Comparison of ENCODE assay signal across 8 cellular contexts in genomic region chr9:132268725-132269352, GRCh38.
A peak's percentile ranks its signal among the peaks of the same experiment; 100 is the strongest.
DNase-seq lines count a peak whose midpoint lies in the region; ATAC-seq, FAIRE-seq and TF ChIP-seq lines count a peak whose summit lies in the region.

No MANE protein-coding gene starts in this region.

- WGBS in A549 (ENCODE audit: missing lambda C conversion rate), result 53% methylated on average over 10 of the region's 10 CpGs

- intact Hi-C loops in activated CD4-positive, alpha-beta T cell treated with anti-CD3 and anti-CD28 coated beads, Interleukin-2, amount 10 ng/mL, durations not matched to agents 24 days and 14 days (cut with micrococcal nuclease), result no loop called here
- intact Hi-C loops in colonic mucosa (cut with DNase I), result no loop called here
- intact Hi-C loops in lower lobe of right lung (cut with DNase I), result no loop called here

- peaks cover 67% of the 10 kb centered on the region for H3K36me3 Mint-ChIP-seq in GM23338 (ENCODE audit: low read depth)
- H3K36me3 Mint-ChIP-seq in activated CD4-positive, alpha-beta T cell treated with anti-CD3 and anti-CD28 coated beads, Interleukin-2, amount 10 ng/mL, durations not matched to agents 24 days and 14 days (ENCODE audit: low read depth), result peaks cover 58% of the 10 kb centered on the region

- H3K27me3 ChIP-seq in GM23338 (ENCODE audit: insufficient read depth) (no peaks in the 10 kb centered on the region), colonic mucosa (no peaks in the 10 kb centered on the region), lower lobe of right lung (ENCODE audit: low read depth) (no peaks in the 10 kb centered on the region)

- H3F3A ChIP-seq in GM23338 (replicated peaks; ENCODE audit: low read depth), result peaks cover 6% of the 10 kb centered on the region; the same call in 1 of the 2 replicates

- no peaks in the 10 kb centered on the region; the same call in 2 of the 3 replicates for H3K4me1 Mint-ChIP-seq in GM23338
- peaks cover 2% of the 10 kb centered on the region for H3K4me1 Mint-ChIP-seq in activated CD4-positive, alpha-beta T cell treated with anti-CD3 and anti-CD28 coated beads, Interleukin-2, amount 10 ng/mL, durations not matched to agents 24 days and 14 days

- FAIRE-seq in A549 (lab: Jason Lieb, UNC), result no peak

- H3K4me3 ChIP-seq in A549 (no peak overlapping the region), GM23338 (no peak overlapping the region), colonic mucosa (no peak overlapping the region), lower lobe of right lung (no peak overlapping the region)

- H3K4me1 ChIP-seq in A549, result peaks cover 32% of the 10 kb centered on the region
- no peaks in the 10 kb centered on the region for H3K4me1 ChIP-seq in GM23338 (ENCODE audit: insufficient read depth)
- H3K4me1 ChIP-seq in colonic mucosa, result no peaks in the 10 kb centered on the region
- H3K4me1 ChIP-seq in lower lobe of right lung, result no peaks in the 10 kb centered on the region

- TF ChIP-seq EP300 in A549 (IDR thresholded peaks at IDR 0.05), result no peak

- no peaks in the 10 kb centered on the region for H3K9me2 ChIP-seq in GM23338 (ENCODE audit: insufficient read depth)

- peak overlapping the region; percentile 96 for H3K27ac Mint-ChIP-seq in GM23338
- peak overlapping the region; percentile 38 for H3K27ac Mint-ChIP-seq in activated CD4-positive, alpha-beta T cell treated with anti-CD3 and anti-CD28 coated beads, Interleukin-2, amount 10 ng/mL, durations not matched to agents 24 days and 14 days

- H4K20me1 ChIP-seq in GM23338 (replicated peaks; ENCODE audit: insufficient read depth), result 0 out of 2 replicates have a peak, but pooled peaks cover 7% of the 10 kb centered on the region

- POLR2A ChIA-PET in A549 (lab: Yijun Ruan, JAX), result no interaction called here

- H2AFZ ChIP-seq in GM23338, result no peak overlapping the region

- H3K36me3 ChIP-seq in GM23338 (ENCODE audit: insufficient read depth), result peaks cover 27% of the 10 kb centered on the region
- peaks cover 18% of the 10 kb centered on the region for H3K36me3 ChIP-seq in colonic mucosa
- peaks cover 96% of the 10 kb centered on the region for H3K36me3 ChIP-seq in lower lobe of right lung

- TF ChIP-seq CTCF in A549 (IDR thresholded peaks at IDR 0.05) (peak; percentile 83), GM23338 (conservative IDR thresholded peaks at IDR 0.05; ENCODE audit: low read depth in 2 of 2) (peak; percentile 82 to 98), colonic mucosa (IDR thresholded peaks at IDR 0.05) (peak; percentile 85), lower lobe of right lung (IDR thresholded peaks at IDR 0.05) (peak; percentile 94)

- no peaks in the 10 kb centered on the region for H3K9me3 Mint-ChIP-seq in GM23338
- H3K9me3 Mint-ChIP-seq in activated CD4-positive, alpha-beta T cell treated with anti-CD3 and anti-CD28 coated beads, Interleukin-2, amount 10 ng/mL, durations not matched to agents 24 days and 14 days, result no peaks in the 10 kb centered on the region

- H3K27ac ChIP-seq in A549 (peak overlapping the region; percentile 87 to 89), GM23338 (ENCODE audit: low read depth) (peak overlapping the region; percentile 85), colonic mucosa (no peak overlapping the region), lower lobe of right lung (no peak overlapping the region)

- peak; percentile 42 to 53 for TF ChIP-seq RAD21 in A549 (conservative IDR thresholded peaks at IDR 0.05 in 1 of 2, IDR thresholded peaks at IDR 0.05 in 1 of 2)

- H3K4me2 ChIP-seq in A549, result no peak overlapping the region
- no peak overlapping the region for H3K4me2 ChIP-seq in GM23338

- H3K27me3 Mint-ChIP-seq in GM23338 (ENCODE audit: insufficient read depth, low read depth, poor library complexity), result no peaks in the 10 kb centered on the region
- no peaks in the 10 kb centered on the region for H3K27me3 Mint-ChIP-seq in activated CD4-positive, alpha-beta T cell treated with anti-CD3 and anti-CD28 coated beads, Interleukin-2, amount 10 ng/mL, durations not matched to agents 24 days and 14 days

- CTCF ChIA-PET in A549 (lab: Yijun Ruan, JAX), result interaction anchor here (0.6 to 3.8 kb wide), 28 partner anchors 8 to 594 kb away, joined by 3 to 26 read pairs (median 3); no protein-coding TSS in a partner anchor

- TF ChIP-seq POLR2A in A549 (IDR thresholded peaks at IDR 0.05; ENCODE audit: low read length), result no peak

- DNase-seq in A549 (ENCODE audit: low read depth in 1 of 2, low spot score in 1 of 2), result peak; percentile 58 to 79
- DNase-seq in GM23338 (ENCODE audit: low spot score), result peak; percentile 84
- peak; percentile 47 for DNase-seq in NCI-H345 (lab: John Stamatoyannopoulos, UW)
- DNase-seq in activated CD4-positive, alpha-beta T cell treated with anti-CD3 and anti-CD28 coated beads, Interleukin-2, amount 10 ng/mL, durations not matched to agents 24 days and 14 days, result peak; percentile 90
- DNase-seq in colonic mucosa, result peak; percentile 51
- DNase-seq in lower lobe of right lung, result peak; percentile 68
- peak; percentile 53 for DNase-seq in stimulated activated CD8-positive, alpha-beta memory T cell treated with anti-CD3 and anti-CD28 coated beads, Interleukin-15, amount 100 ng/mL, for 1 hour (ENCODE audit: low read depth)

- ATAC-seq in A549 (peak; percentile 70 to 89; a peak in 5 of 6 replicates), GM23338 (peak; percentile 95), lower lobe of right lung (peak; percentile 64 to 73), GM18498 (IDR thresholded peaks at IDR 0.05; ENCODE audit: unreplicated experiment) (no peak)

- H3K79me2 ChIP-seq in GM23338 (replicated peaks; ENCODE audit: insufficient read depth), result no peaks in the 10 kb centered on the region

- no peak overlapping the region for H3K9ac ChIP-seq in colonic mucosa (ENCODE audit: low read depth in 2 of 2, low read length in 2 of 2)

- no peak overlapping the region for H3K4me3 Mint-ChIP-seq in GM23338
- no peak overlapping the region for H3K4me3 Mint-ChIP-seq in activated CD4-positive, alpha-beta T cell treated with anti-CD3 and anti-CD28 coated beads, Interleukin-2, amount 10 ng/mL, durations not matched to agents 24 days and 14 days

- H3K9me3 ChIP-seq in A549 (no peaks in the 10 kb centered on the region), colonic mucosa (no peaks in the 10 kb centered on the region), lower lobe of right lung (no peaks in the 10 kb centered on the region)

TF ChIP-seq in A549, 52 proteins besides CTCF, POLR2A, EP300 and RAD21:
- TF ChIP-seq SMC3 (IDR thresholded peaks at IDR 0.05) (peak; percentile 41), HOXB13 (CRISPR knock-in tag; IDR thresholded peaks at IDR 0.05; ENCODE audit: low read depth) (peak; percentile 52; the same call in 1 of the 2 replicates), ZFP36 (IDR thresholded peaks at IDR 0.05; ENCODE audit: borderline replicate concordance, partially characterized antibody) (no peak), EHF (CRISPR knock-in tag; IDR thresholded peaks at IDR 0.05) (no peak)

TF ChIP-seq in GM23338, 12 proteins besides CTCF, POLR2A, EP300 and RAD21 (continues in another document):
- TF ChIP-seq POLR2AphosphoS5 (IDR thresholded peaks at IDR 0.05; ENCODE audit: low read depth) (no peak), JUNB (IDR thresholded peaks at IDR 0.05; ENCODE audit: unreplicated experiment) (no peak), ETS1 (IDR thresholded peaks at IDR 0.05) (no peak), STAT1 (IDR thresholded peaks at IDR 0.05; ENCODE audit: unreplicated experiment) (no peak), ZNF114 (CRISPR knock-in tag; IDR thresholded peaks at IDR 0.05) (no peak), NANOG (IDR thresholded peaks at IDR 0.05; ENCODE audit: borderline replicate concordance) (no peak), CREB1 (CRISPR knock-in tag; IDR thresholded peaks at IDR 0.05; ENCODE audit: low read depth) (no peak), REST (IDR thresholded peaks at IDR 0.05; ENCODE audit: unreplicated experiment) (no peak)

Comparison
In these comparisons a context has a peak if more than half of its experiments do, and no peak if none do; other contexts are left out.
1. H3K27ac ChIP-seq: peak in A549 (2 of 2) and GM23338 (single experiment); none in colonic mucosa (single experiment) and lower lobe of right lung (single experiment).
2. Peak in every context shown above with its lines, with median percentiles within 50 percentile points of each other: DNase-seq and CTCF ChIP-seq.